Comparison of ENCODE assay signal across 20 cellular contexts in genomic region chr3:130712718-130713423, GRCh38. TPM values are rescaled to one million over a fixed set of nuclear protein-coding genes. Genes with fewer than 3 reads are reported as not detected.
A peak's percentile ranks its signal among the peaks of the same experiment; 100 is the strongest.
DNase-seq lines count a peak whose midpoint lies in the region; ATAC-seq, FAIRE-seq and TF ChIP-seq lines count a peak whose summit lies in the region.
"Had no signal": no experiment of that assay in that cellular context is flagged by ENCODE, and none has a peak within 500 bp of the region (broad histone marks: within the 10 kb centered on the region; RNA-seq: fewer than 3 reads in every experiment).

No MANE protein-coding gene starts in this region.

- peak overlapping the region; percentile 72; the same call in 2 of the 3 replicates for H3K27ac ChIP-seq in K562 (ENCODE audit: extremely low read depth, low read depth, low read length)
- H3K27ac ChIP-seq in aorta (ENCODE audit: low read depth in 1 of 2, low read length in 2 of 2), result peak overlapping the region; percentile 57 to 67
- H3K27ac ChIP-seq: BLaER1, Peyer's patch had no signal

- H3K27me3 ChIP-seq in K562 (ENCODE audit: control insufficient read depth in 2 of 2, insufficient read depth in 2 of 2, low read length in 2 of 2), result no peaks in the 10 kb centered on the region
- H3K27me3 ChIP-seq in aorta (ENCODE audit: control insufficient read depth in 1 of 2, insufficient read depth in 2 of 2, low read length in 1 of 2), result no peaks in the 10 kb centered on the region
- H3K27me3 ChIP-seq: BLaER1, Peyer's patch had no signal

- H3K4me2 ChIP-seq in K562 (ENCODE audit: insufficient read depth, low read length), result no peak overlapping the region
- H3K4me2 ChIP-seq: BLaER1 had no signal

- H3K9me3 Mint-ChIP-seq in activated CD4-positive, alpha-beta T cell treated with anti-CD3 and anti-CD28 coated beads, Interleukin-2, amount 10 ng/mL, durations not matched to agents 24 days and 14 days, result no peaks in the 10 kb centered on the region
- H3K9me3 Mint-ChIP-seq: H9 had no signal

- H3K36me3 ChIP-seq in K562 (ENCODE audit: control insufficient read depth, insufficient read depth, low read length) (peaks cover 40% of the 10 kb centered on the region), aorta (ENCODE audit: control insufficient read depth in 1 of 2, insufficient read depth in 2 of 2, low read length in 1 of 2) (no peaks in the 10 kb centered on the region)

- H4K20me1 ChIP-seq in K562 (replicated peaks; ENCODE audit: control insufficient read depth, insufficient read depth, low read length), result no peaks in the 10 kb centered on the region
- H4K20me1 ChIP-seq: BLaER1 had no signal

- no peak overlapping the region for H2AFZ ChIP-seq in K562 (ENCODE audit: low read depth, low read length)

- H3K4me3 ChIP-seq in K562 (no peak overlapping the region), aorta (ENCODE audit: low read length in 2 of 2) (no peak overlapping the region)
- H3K4me3 ChIP-seq: BLaER1, Peyer's patch had no signal

- peak overlapping the region; percentile 22 for H3K27ac Mint-ChIP-seq in activated CD4-positive, alpha-beta T cell treated with anti-CD3 and anti-CD28 coated beads, Interleukin-2, amount 10 ng/mL, durations not matched to agents 24 days and 14 days
- peak overlapping the region; percentile 49 for H3K27ac Mint-ChIP-seq in T-helper 17 cell

- no peaks in the 10 kb centered on the region for H3K27me3 Mint-ChIP-seq in activated CD4-positive, alpha-beta T cell treated with anti-CD3 and anti-CD28 coated beads, Interleukin-2, amount 10 ng/mL, durations not matched to agents 24 days and 14 days
- no peaks in the 10 kb centered on the region for H3K27me3 Mint-ChIP-seq in T-helper 17 cell

- H3K36me3 Mint-ChIP-seq in activated CD4-positive, alpha-beta T cell treated with anti-CD3 and anti-CD28 coated beads, Interleukin-2, amount 10 ng/mL, durations not matched to agents 24 days and 14 days (ENCODE audit: low read depth), result peaks cover 42% of the 10 kb centered on the region
- peaks cover 13% of the 10 kb centered on the region for H3K36me3 Mint-ChIP-seq in T-helper 17 cell (ENCODE audit: low read depth)

- no peaks in the 10 kb centered on the region for H3K9me1 ChIP-seq in K562 (ENCODE audit: control insufficient read depth, insufficient read depth, low read length)

- intact Hi-C loops in activated CD4-positive, alpha-beta T cell treated with anti-CD3 and anti-CD28 coated beads, Interleukin-2, amount 10 ng/mL, durations not matched to agents 24 days and 14 days (cut with micrococcal nuclease), result no loop called here
- intact Hi-C loops in K562 (cut with micrococcal nuclease), result no loop called here
- intact Hi-C loops in aorta (cut with DNase I), result no loop called here

- no TSS peak for BruUV-seq in K562 (replicated peaks; lab: Mats Ljungman, UMichigan)

- no peak for DNase-seq in activated CD4-positive, alpha-beta T cell treated with anti-CD3 and anti-CD28 coated beads, Interleukin-2, amount 10 ng/mL, durations not matched to agents 24 days and 14 days
- DNase-seq in activated CD4-positive, alpha-beta T cell treated with anti-CD3 and anti-CD28 coated beads for 4 hours, result no peak
- DNase-seq in T-helper 17 cell (no peak), K562 (ENCODE audit: extremely low read depth in 1 of 4, low spot score in 3 of 4) (peak in 2 of 4 experiments; percentile 19 to 31), aorta (no peak)
- DNase-seq: 8988T, EL, H9, KG1, NCI-H1105, NCI-H1694 treated with DMSO at 0.1 percent for 48 hours, NCI-H446, NCI-H82, Peyer's patch, SHP77 had no signal

- no peak for TF ChIP-seq POLR2A in K562 (conservative IDR thresholded peaks at IDR 0.05)

- TF ChIP-seq RAD21 in K562 (CRISPR knock-in tag; conservative IDR thresholded peaks at IDR 0.05 in 1 of 2, IDR thresholded peaks at IDR 0.05 in 1 of 2), result no peak

- no peak for TF ChIP-seq EP300 in K562 (IDR thresholded peaks at IDR 0.05; ENCODE audit: low read length)

- POLR2A ChIA-PET in K562 (lab: Yijun Ruan, JAX), result interaction anchor here (0.8 to 1.0 kb wide), 2 partner anchors 12 to 14 kb away, joined by 3 read pairs; no protein-coding TSS in a partner anchor

- TF ChIP-seq CTCF in K562 (IDR thresholded peaks at IDR 0.05 in 2 of 3, conservative IDR thresholded peaks at IDR 0.05 in 1 of 3; ENCODE audit: insufficient read depth in 2 of 3, low read depth in 1 of 3, low read length in 3 of 3), result no peak

- H3K4me1 ChIP-seq in K562 (replicated peaks in 1 of 2; ENCODE audit: control insufficient read depth in 2 of 2, insufficient read depth in 2 of 2, low read length in 2 of 2) (peaks cover 4 to 7% of the 10 kb centered on the region in 2 experiments; a peak in 3 of 5 replicates), aorta (ENCODE audit: control insufficient read depth in 1 of 2, insufficient read depth in 2 of 2, low read length in 2 of 2) (no peaks in the 10 kb centered on the region)
- H3K4me1 ChIP-seq: BLaER1, Peyer's patch had no signal

- FAIRE-seq in K562 (lab: Jason Lieb, UNC), result peak; percentile 65
- FAIRE-seq: HTR-8/SVneo had no signal

- CTCF ChIA-PET in K562 (lab: Yijun Ruan, JAX; ENCODE audit: low intra/inter-chr PET ratio), result no interaction called here

- H3K9me3 ChIP-seq in T-helper 17 cell (ENCODE audit: control insufficient read depth, low read length, poor library complexity, severe bottlenecking) (no peaks in the 10 kb centered on the region), K562 (replicated peaks; ENCODE audit: control insufficient read depth, insufficient read depth, low read depth, low read length) (no peaks in the 10 kb centered on the region), aorta (ENCODE audit: control insufficient read depth, low read length) (no peaks in the 10 kb centered on the region)
- H3K9me3 ChIP-seq: BLaER1, Peyer's patch had no signal

- peaks cover 6% of the 10 kb centered on the region for H3K4me1 Mint-ChIP-seq in activated CD4-positive, alpha-beta T cell treated with anti-CD3 and anti-CD28 coated beads, Interleukin-2, amount 10 ng/mL, durations not matched to agents 24 days and 14 days
- H3K4me1 Mint-ChIP-seq in T-helper 17 cell, result peaks cover 7% of the 10 kb centered on the region
- H3K4me1 Mint-ChIP-seq: H9 had no signal

- H3K4me3 Mint-ChIP-seq in activated CD4-positive, alpha-beta T cell treated with anti-CD3 and anti-CD28 coated beads, Interleukin-2, amount 10 ng/mL, durations not matched to agents 24 days and 14 days, result no peak overlapping the region
- no peak overlapping the region for H3K4me3 Mint-ChIP-seq in T-helper 17 cell
- H3K4me3 Mint-ChIP-seq: H9 had no signal

- H3K79me2 ChIP-seq in K562 (ENCODE audit: control insufficient read depth, insufficient read depth, low read length), result no peaks in the 10 kb centered on the region

- WGBS in K562 (ENCODE audit: insufficient coverage, low coverage, missing lambda C conversion rate), result 14% methylated on average over 3 of the region's 3 CpGs
- 49 to 52% methylated on average over 3 of the region's 3 CpGs for WGBS in aorta, 2 donors

- in situ Hi-C loops in K562 (cut with MboI), result no loop called here

- H3K9ac ChIP-seq in K562 (ENCODE audit: insufficient read depth in 1 of 2, low read depth in 2 of 2, low read length in 2 of 2), result no peak overlapping the region
- H3K9ac ChIP-seq: BLaER1 had no signal

- no peak for ATAC-seq in T-helper 17 cell
- ATAC-seq in K562, result peak; percentile 71
- ATAC-seq in aorta (ENCODE audit: low FRiP score), result no peak
- no peak for ATAC-seq in GM18873 (IDR thresholded peaks at IDR 0.05; ENCODE audit: low FRiP score, unreplicated experiment)
- no peak for ATAC-seq in GM21619 (IDR thresholded peaks at IDR 0.05; ENCODE audit: unreplicated experiment)
- ATAC-seq in HG02623 (IDR thresholded peaks at IDR 0.05; ENCODE audit: unreplicated experiment), result no peak

TF ChIP-seq in K562, 482 proteins besides CTCF, POLR2A, EP300 and RAD21:
- no peak for TF ChIP-seq CC2D1A (IDR thresholded peaks at IDR 0.05)
- TF ChIP-seq HMBOX1 (IDR thresholded peaks at IDR 0.05), result peak; percentile 74

RNA-seq across cellular contexts. Expression of gene PIK3R4, which starts 33.8 kb away (rescaled TPM):
- 30.8 and 34.7 TPM in 2 replicates for total RNA-seq in activated CD4-positive, alpha-beta T cell treated with anti-CD3 and anti-CD28 coated beads, Interleukin-2, amount 10 ng/mL, durations not matched to agents 24 days and 14 days
- total RNA-seq in T-helper 17 cell (10 to 100 TPM; 14.6 to 15.0 TPM), K562 (2014; rRNA removed) (24.4 and 25.0 TPM in 2 replicates), K562 (2014; rRNA removed; fragmentation: Illumina TruSeq; extraction: Trizol) (30.6 and 32.7 TPM in 2 replicates), K562 (2015; rRNA removed; fragmentation: Illumina TruSeq; extraction: Trizol) (32.8 and 33.6 TPM in 2 replicates), K562 (2021) (21.5 and 22.8 TPM in 2 replicates), aorta (10 to 100 TPM; 20.5 to 22.3 TPM)
- total RNA-seq in K562 (2011; cell fraction: chromatin; rRNA removed; ENCODE audit: low replicate concordance), result 24.7 and 44.4 TPM in 2 replicates
- total RNA-seq in K562 (2011; cell fraction: nucleolus; rRNA removed), result 15.0 and 19.2 TPM in 2 replicates
- total RNA-seq in K562 (2011; cell fraction: nucleoplasm; rRNA removed), result 16.0 and 18.6 TPM in 2 replicates
- polyA plus RNA-seq in K562 (2011; rRNA removed) (43.3 and 45.8 TPM in 2 replicates), K562 (2014; fragmentation: Illumina TruSeq; extraction: Trizol) (40.2 and 40.5 TPM in 2 replicates), K562 (2014; fragmentation: Nextera tagmentation; extraction: Ambion mirVana) (10 to 100 TPM; 20.6 to 26.0 TPM), K562 (2014; rRNA removed) (24.3 and 28.3 TPM in 2 replicates), aorta (10 to 100 TPM; 14.3 to 19.4 TPM)
- 51.8 and 68.2 TPM in 2 replicates for polyA plus RNA-seq in K562 (2011; cell fraction: cytosol; rRNA removed)
- polyA plus RNA-seq in K562 (2011; cell fraction: nucleus; rRNA removed), result 28.7 and 34.2 TPM in 2 replicates
- polyA plus RNA-seq in K562 (2012), result 15.7 and 18.6 TPM in 2 replicates
- polyA minus RNA-seq in K562 (2011; rRNA and poly(A)+ RNA removed), result 84.1 and 103 TPM in 2 replicates
- 26.5 and 27.2 TPM in 2 replicates for polyA minus RNA-seq in K562 (2011; cell fraction: cytosol; rRNA and poly(A)+ RNA removed)
- polyA minus RNA-seq in K562 (2011; cell fraction: nucleus; rRNA and poly(A)+ RNA removed), result 28.3 and 49.8 TPM in 2 replicates
